In genomic region chr17:43667506-43668438, GRCh38 we compare ENCODE assay signal across 15 cellular contexts. TPM values are rescaled to one million over a fixed set of nuclear protein-coding genes. Genes with fewer than 3 reads are reported as not detected.
DNase-seq lines count a peak whose midpoint lies in the region; ATAC-seq and TF ChIP-seq lines count a peak whose summit lies in the region.
"Had no signal": no experiment of that assay in that cellular context is flagged by ENCODE, and none has a peak within 500 bp of the region (broad histone marks: within the 10 kb centered on the region; RNA-seq: fewer than 3 reads in every experiment).

No MANE protein-coding gene starts in this region.

- no peaks in the 10 kb centered on the region for H3K27me3 Mint-ChIP-seq in activated naive CD4-positive, alpha-beta T cell treated with anti-CD3 and anti-CD28 coated beads for 36 hours (ENCODE audit: low read depth)
- H3K27me3 Mint-ChIP-seq in stimulated activated naive CD8-positive, alpha-beta T cell treated with anti-CD3 and anti-CD28 coated beads, Interleukin-15, amount 100 ng/mL, for 72 hours, result peaks cover 27% of the 10 kb centered on the region

- no peaks in the 10 kb centered on the region for H3K36me3 Mint-ChIP-seq in activated naive CD4-positive, alpha-beta T cell treated with anti-CD3 and anti-CD28 coated beads for 36 hours (ENCODE audit: low read depth)

- no peak overlapping the region for H3K4me3 Mint-ChIP-seq in activated naive CD4-positive, alpha-beta T cell treated with anti-CD3 and anti-CD28 coated beads for 36 hours
- H3K4me3 Mint-ChIP-seq in stimulated activated naive CD8-positive, alpha-beta T cell treated with anti-CD3 and anti-CD28 coated beads, Interleukin-15, amount 100 ng/mL, for 72 hours, result no peak overlapping the region

- ATAC-seq in SK-N-SH treated with all-trans-retinoic acid at 6 μM for 48 hours (peak; percentile 63; the same call in 2 of the 3 replicates), GM21528 (IDR thresholded peaks at IDR 0.05; ENCODE audit: low FRiP score, unreplicated experiment) (no peak)
- peak; percentile 88 for ATAC-seq in stimulated activated naive CD8-positive, alpha-beta T cell treated with anti-CD3 and anti-CD28 coated beads, Interleukin-15, amount 100 ng/mL, for 72 hours

- no peak for TF ChIP-seq CTCF in foreskin fibroblast (IDR thresholded peaks at IDR 0.05; ENCODE audit: low read depth, low read length)

- H3K27ac Mint-ChIP-seq in activated naive CD4-positive, alpha-beta T cell treated with anti-CD3 and anti-CD28 coated beads for 36 hours, result no peak overlapping the region
- no peak overlapping the region for H3K27ac Mint-ChIP-seq in stimulated activated naive CD8-positive, alpha-beta T cell treated with anti-CD3 and anti-CD28 coated beads, Interleukin-15, amount 100 ng/mL, for 72 hours

- peaks cover 15% of the 10 kb centered on the region for H3K4me1 Mint-ChIP-seq in activated naive CD4-positive, alpha-beta T cell treated with anti-CD3 and anti-CD28 coated beads for 36 hours (ENCODE audit: low read depth)
- H3K4me1 Mint-ChIP-seq in stimulated activated naive CD8-positive, alpha-beta T cell treated with anti-CD3 and anti-CD28 coated beads, Interleukin-15, amount 100 ng/mL, for 72 hours, result peaks cover 18% of the 10 kb centered on the region

- CTCF ChIA-PET in activated naive CD4-positive, alpha-beta T cell treated with anti-CD3 and anti-CD28 coated beads for 36 hours (lab: Charles Lee), result no interaction called here

- H3K4me3 ChIP-seq in foreskin fibroblast (ENCODE audit: low read depth in 1 of 2, low read length in 2 of 2), result no peak overlapping the region

- peak; percentile 25 for DNase-seq in activated naive CD4-positive, alpha-beta T cell treated with anti-CD3 and anti-CD28 coated beads for 36 hours
- DNase-seq in activated naive CD4-positive, alpha-beta T cell (lab: John Stamatoyannopoulos, UW), result no peak
- DNase-seq in foreskin fibroblast, result peak; percentile 49 to 67
- no peak for DNase-seq in stimulated activated naive CD8-positive, alpha-beta T cell treated with anti-CD3 and anti-CD28 coated beads, Interleukin-15, amount 100 ng/mL, for 72 hours
- DNase-seq in AML-193 (lab: John Stamatoyannopoulos, UW), result no peak
- no peak for DNase-seq in iPS-NIHi11 (ENCODE audit: low spot score)
- DNase-seq: aorta; DMS53; effector CD4-positive, alpha-beta T cell; NCI-H1105; posterior cingulate gyrus; T-helper 9 cell had no signal

- H3K9me3 Mint-ChIP-seq in activated naive CD4-positive, alpha-beta T cell treated with anti-CD3 and anti-CD28 coated beads for 36 hours, result no peaks in the 10 kb centered on the region
- H3K9me3 Mint-ChIP-seq in stimulated activated naive CD8-positive, alpha-beta T cell treated with anti-CD3 and anti-CD28 coated beads, Interleukin-15, amount 100 ng/mL, for 72 hours, result no peaks in the 10 kb centered on the region

- intact Hi-C loops in activated naive CD4-positive, alpha-beta T cell treated with anti-CD3 and anti-CD28 coated beads for 36 hours (cut with micrococcal nuclease), result no loop called here

TF ChIP-seq in SK-N-SH treated with all-trans-retinoic acid at 6 μM for 48 hours, 23 proteins besides CTCF, POLR2A, EP300 and RAD21:
- TF ChIP-seq ARNTL (CRISPR knock-in tag; IDR thresholded peaks at IDR 0.05; ENCODE audit: borderline replicate concordance, low read depth) (no peak), POU6F1 (CRISPR knock-in tag; IDR thresholded peaks at IDR 0.05; ENCODE audit: borderline replicate concordance, low read depth) (no peak), BACH2 (CRISPR knock-in tag; IDR thresholded peaks at IDR 0.05; ENCODE audit: borderline replicate concordance) (no peak), ESRRG (CRISPR knock-in tag; IDR thresholded peaks at IDR 0.05) (no peak), TOX (CRISPR knock-in tag; IDR thresholded peaks at IDR 0.05; ENCODE audit: borderline replicate concordance) (no peak), OSR1 (CRISPR knock-in tag; IDR thresholded peaks at IDR 0.05) (no peak), ZNF565 (CRISPR knock-in tag; conservative IDR thresholded peaks at IDR 0.05; ENCODE audit: low read depth) (no peak), TSHZ2 (CRISPR knock-in tag; IDR thresholded peaks at IDR 0.05) (no peak), GLIS3 (CRISPR knock-in tag; IDR thresholded peaks at IDR 0.05) (no peak), ZC3H10 (CRISPR knock-in tag; IDR thresholded peaks at IDR 0.05) (no peak), CSRNP3 (CRISPR knock-in tag; IDR thresholded peaks at IDR 0.05) (no peak), TCF4 (CRISPR knock-in tag; IDR thresholded peaks at IDR 0.05; ENCODE audit: borderline replicate concordance) (no peak), RARB (CRISPR knock-in tag; IDR thresholded peaks at IDR 0.05) (no peak), ZFP3 (CRISPR knock-in tag; IDR thresholded peaks at IDR 0.05) (no peak)

RNA-seq across cellular contexts. Expression of gene MEOX1, which starts 6.0 kb away (rescaled TPM):
- total RNA-seq in activated naive CD4-positive, alpha-beta T cell treated with anti-CD3 and anti-CD28 coated beads for 36 hours, result under 1 TPM; 0.12 to 0.17 TPM
- total RNA-seq: H1 had no signal

Comparison
In these comparisons a context has a peak if more than half of its experiments do, and no peak if none do; other contexts are left out.
1. DNase-seq: peak in activated naive CD4-positive, alpha-beta T cell treated with anti-CD3 and anti-CD28 coated beads for 36 hours (single experiment) and foreskin fibroblast (2 of 2); none in activated naive CD4-positive, alpha-beta T cell (0 of 4), stimulated activated naive CD8-positive, alpha-beta T cell treated with anti-CD3 and anti-CD28 coated beads, Interleukin-15, amount 100 ng/mL, for 72 hours (0 of 2), AML-193 (0 of 2) and iPS-NIHi11 (single experiment).